In genomic region chr11:12888525-12889158, GRCh38 we compare ENCODE assay signal across 8 cellular contexts.
A peak's percentile ranks its signal among the peaks of the same experiment; 100 is the strongest.
DNase-seq lines count a peak whose midpoint lies in the region; ATAC-seq and TF ChIP-seq lines count a peak whose summit lies in the region.

No MANE protein-coding gene starts in this region.

- ATAC-seq in GM21576 (IDR thresholded peaks at IDR 0.05; ENCODE audit: unreplicated experiment): peak; percentile 58
- ATAC-seq in HG03196 (IDR thresholded peaks at IDR 0.05; ENCODE audit: unreplicated experiment): no peak

- CTCF ChIA-PET in CD8-positive, alpha-beta memory T cell (lab: Charles Lee): interaction anchor here (1.0 to 8.1 kb wide), 12 partner anchors 9 to 607 kb away, joined by 3 to 66 read pairs (median 4); no protein-coding TSS in a partner anchor

- no peaks in the 10 kb centered on the region for H3K9me3 ChIP-seq in CD8-positive, alpha-beta memory T cell (ENCODE audit: low read length)
- no peaks in the 10 kb centered on the region for H3K9me3 ChIP-seq in left ventricle myocardium inferior (replicated peaks)

- TF ChIP-seq CTCF in left ventricle myocardium inferior (IDR thresholded peaks at IDR 0.05; ENCODE audit: borderline replicate concordance) (peak; percentile 83), retinal pigment epithelial cell (conservative IDR thresholded peaks at IDR 0.05; ENCODE audit: low read depth, low read length) (peak; percentile 77)

- no peak overlapping the region for H3K27ac Mint-ChIP-seq in CD8-positive, alpha-beta memory T cell

- no peaks in the 10 kb centered on the region for H3K4me1 Mint-ChIP-seq in CD8-positive, alpha-beta memory T cell

- H3K4me3 Mint-ChIP-seq in CD8-positive, alpha-beta memory T cell: no peak overlapping the region

- no peaks in the 10 kb centered on the region for H3K27me3 ChIP-seq in CD8-positive, alpha-beta memory T cell (ENCODE audit: insufficient read depth, low read length, poor library complexity, severe bottlenecking)
- no peaks in the 10 kb centered on the region for H3K27me3 ChIP-seq in left ventricle myocardium inferior (ENCODE audit: low read depth)

- H3K9me3 Mint-ChIP-seq in CD8-positive, alpha-beta memory T cell: no peaks in the 10 kb centered on the region

- no peaks in the 10 kb centered on the region for H3K4me1 ChIP-seq in CD8-positive, alpha-beta memory T cell (ENCODE audit: insufficient read depth, low read length)
- peaks cover 69% of the 10 kb centered on the region for H3K4me1 ChIP-seq in left ventricle myocardium inferior

- intact Hi-C loops in left ventricle myocardium inferior (cut with micrococcal nuclease): loop anchor here (10.0 kb wide), 2 partner anchors 214 to 284 kb away; partner anchors contain the start of gene TEAD1

- H3K36me3 Mint-ChIP-seq in CD8-positive, alpha-beta memory T cell: peaks cover 0 to 3% (median 0%) of the 10 kb centered on the region in 3 donors

- no peaks in the 10 kb centered on the region for H3K36me3 ChIP-seq in CD8-positive, alpha-beta memory T cell (ENCODE audit: insufficient read depth, low read length)
- peaks cover 3% of the 10 kb centered on the region for H3K36me3 ChIP-seq in left ventricle myocardium inferior

- H3K27ac ChIP-seq in CD8-positive, alpha-beta memory T cell (ENCODE audit: low read depth, low read length): no peak overlapping the region
- peak overlapping the region; percentile 76 for H3K27ac ChIP-seq in left ventricle myocardium inferior (replicated peaks)

- DNase-seq in CD8-positive, alpha-beta memory T cell: peak; percentile 26 to 58 (median 44)
- peak; percentile 66 for DNase-seq in NCI-H1105 (lab: John Stamatoyannopoulos, UW)
- peak; percentile 82 for DNase-seq in SW480 (ENCODE audit: low spot score)
- peak; percentile 80 for DNase-seq in amniotic stem cell (lab: John Stamatoyannopoulos, UW)
- peak; percentile 86 for DNase-seq in left ventricle myocardium inferior
- no peak for DNase-seq in retinal pigment epithelial cell (ENCODE audit: low read depth)

- POLR2A ChIA-PET in CD8-positive, alpha-beta memory T cell (lab: Charles Lee): no interaction called here

- H3K27me3 Mint-ChIP-seq in CD8-positive, alpha-beta memory T cell: peaks cover 3 to 17% of the 10 kb centered on the region in 2 donors

- H3K4me3 ChIP-seq in CD8-positive, alpha-beta memory T cell (ENCODE audit: low read length): no peak overlapping the region
- H3K4me3 ChIP-seq in left ventricle myocardium inferior: peak overlapping the region; percentile 5
- H3K4me3 ChIP-seq in retinal pigment epithelial cell (ENCODE audit: low read length): no peak overlapping the region
